ENCODE assay signal across 24 cellular contexts in genomic region chr2:224655006-224655537, GRCh38.
DNase-seq lines count a peak whose midpoint lies in the region; ATAC-seq and TF ChIP-seq lines count a peak whose summit lies in the region.
"Had no signal": no experiment of that assay in that cellular context is flagged by ENCODE, and none has a peak within 500 bp of the region (broad histone marks: within the 10 kb centered on the region; RNA-seq: fewer than 3 reads in every experiment).

No MANE protein-coding gene starts in this region.

- H3K27me3 Mint-ChIP-seq in naive thymus-derived CD4-positive, alpha-beta T cell: peaks cover 0 to 7% (median 3%) of the 10 kb centered on the region in 5 donors

- H3K4me1 Mint-ChIP-seq in naive thymus-derived CD4-positive, alpha-beta T cell: peaks cover 0 to 5% (median 0%) of the 10 kb centered on the region in 7 donors
- H3K4me1 Mint-ChIP-seq: CD4-positive, alpha-beta memory T cell had no signal

- no peak overlapping the region for H3K27ac Mint-ChIP-seq in naive thymus-derived CD4-positive, alpha-beta T cell
- H3K27ac Mint-ChIP-seq: CD14-positive monocyte; CD4-positive, alpha-beta memory T cell; CD4-positive, CD25-positive, alpha-beta regulatory T cell; CD8-positive, alpha-beta memory T cell had no signal

- H3K27me3 ChIP-seq in left ventricle myocardium inferior (ENCODE audit: low read depth): peaks cover 18% of the 10 kb centered on the region
- no peaks in the 10 kb centered on the region for H3K27me3 ChIP-seq in naive thymus-derived CD4-positive, alpha-beta T cell (ENCODE audit: control insufficient read depth in 2 of 2, insufficient read depth in 2 of 2, low read length in 2 of 2)
- no peaks in the 10 kb centered on the region for H3K27me3 ChIP-seq in upper lobe of right lung
- H3K27me3 ChIP-seq: BE2C, BLaER1 had no signal

- no peak for TF ChIP-seq CTCF in left ventricle myocardium inferior (IDR thresholded peaks at IDR 0.05; ENCODE audit: borderline replicate concordance)
- TF ChIP-seq CTCF in HEK293 (tag by site-specific recombination; IDR thresholded peaks at IDR 0.05): no peak
- no peak for TF ChIP-seq CTCF in upper lobe of right lung (IDR thresholded peaks at IDR 0.05)

- POLR2A ChIA-PET in HEK293 (lab: Yijun Ruan, JAX): no interaction called here
- POLR2A ChIA-PET in naive thymus-derived CD4-positive, alpha-beta T cell (lab: Charles Lee): interaction anchor here (0.7 kb wide), 1 partner anchor 44 kb away, joined by 3 read pairs; no protein-coding TSS in a partner anchor

- H3K9me3 ChIP-seq in left ventricle myocardium inferior (replicated peaks): peaks cover 14% of the 10 kb centered on the region
- no peaks in the 10 kb centered on the region for H3K9me3 ChIP-seq in HEK293 (ENCODE audit: control insufficient read depth, insufficient read depth, low read depth, low read length)
- no peaks in the 10 kb centered on the region for H3K9me3 ChIP-seq in naive thymus-derived CD4-positive, alpha-beta T cell (ENCODE audit: control insufficient read depth in 2 of 3, low read length in 3 of 3)
- H3K9me3 ChIP-seq in upper lobe of right lung: no peaks in the 10 kb centered on the region
- H3K9me3 ChIP-seq: BE2C had no signal

- H3K36me3 Mint-ChIP-seq in naive thymus-derived CD4-positive, alpha-beta T cell: no peaks in the 10 kb centered on the region
- H3K36me3 Mint-ChIP-seq: CD14-positive monocyte; CD4-positive, alpha-beta memory T cell; CD4-positive, CD25-positive, alpha-beta regulatory T cell; CD8-positive, alpha-beta memory T cell had no signal

- CTCF ChIA-PET in HEK293 (lab: Yijun Ruan, JAX): no interaction called here
- CTCF ChIA-PET in naive thymus-derived CD4-positive, alpha-beta T cell (lab: Charles Lee): interaction anchor here (0.6 kb wide), 1 partner anchor 48 kb away, joined by 4 read pairs; no protein-coding TSS in a partner anchor

- DNase-seq in Right ventricle myocardium inferior (ENCODE audit: missing footprints): peak; percentile 67
- DNase-seq in left ventricle myocardium inferior: no peak
- DNase-seq in naive thymus-derived CD4-positive, alpha-beta T cell: no peak
- DNase-seq in upper lobe of right lung: no peak
- DNase-seq in SK-N-DZ (ENCODE audit: low spot score): no peak
- no peak for DNase-seq in germinal center (ENCODE audit: low spot score)
- DNase-seq: 8988T; ACHN; BE2C; C1 segment of cervical spinal cord; CD4-positive, alpha-beta memory T cell; CD4-positive, CD25-positive, alpha-beta regulatory T cell; CD8-positive, alpha-beta memory T cell; COR-L47; DMS 273 treated with DMSO at 0.1 percent for 48 hours; DMS153; DMS53; DMS79; EL; GDM1 had no signal

- intact Hi-C loops in Right ventricle myocardium inferior (cut with DNase I): loop anchor here (10.0 kb wide), 1 partner anchor 120 kb away; no protein-coding TSS in a partner anchor
- intact Hi-C loops in left ventricle myocardium inferior (cut with micrococcal nuclease): no loop called here
- intact Hi-C loops in naive thymus-derived CD4-positive, alpha-beta T cell (cut with micrococcal nuclease): loop anchor here (10.0 kb wide), 2 partner anchors 140 to 1010 kb away; no protein-coding TSS in a partner anchor
- intact Hi-C loops in upper lobe of right lung (cut with DNase I): loop anchor here (10.0 kb wide), 1 partner anchor 290 kb away; no protein-coding TSS in a partner anchor

- H3K4me1 ChIP-seq in left ventricle myocardium inferior (no peaks in the 10 kb centered on the region), HEK293 (ENCODE audit: control insufficient read depth, insufficient read depth, low read length) (no peaks in the 10 kb centered on the region), upper lobe of right lung (no peaks in the 10 kb centered on the region)
- H3K4me1 ChIP-seq in naive thymus-derived CD4-positive, alpha-beta T cell (ENCODE audit: control insufficient read depth in 2 of 2, insufficient read depth in 2 of 2, low read length in 2 of 2): no peaks in the 10 kb centered on the region
- H3K4me1 ChIP-seq: BE2C, BLaER1 had no signal

- ATAC-seq in Right ventricle myocardium inferior (no peak), upper lobe of right lung (peak; percentile 15)
- ATAC-seq in naive thymus-derived CD4-positive, alpha-beta T cell: peak; percentile 14
- ATAC-seq: GM12878 had no signal

- H3K4me3 Mint-ChIP-seq in naive thymus-derived CD4-positive, alpha-beta T cell: no peak overlapping the region
- H3K4me3 Mint-ChIP-seq: CD14-positive monocyte; CD4-positive, alpha-beta memory T cell; CD4-positive, CD25-positive, alpha-beta regulatory T cell; CD8-positive, alpha-beta memory T cell had no signal

- H3K4me3 ChIP-seq in left ventricle myocardium inferior: no peak overlapping the region
- H3K4me3 ChIP-seq in HEK293 (ENCODE audit: low read depth, low read length): no peak overlapping the region
- no peak overlapping the region for H3K4me3 ChIP-seq in naive thymus-derived CD4-positive, alpha-beta T cell (ENCODE audit: low read length)
- H3K4me3 ChIP-seq in upper lobe of right lung: no peak overlapping the region
- H3K4me3 ChIP-seq: BLaER1, GM12878 had no signal

- H3K9me3 Mint-ChIP-seq in naive thymus-derived CD4-positive, alpha-beta T cell: peaks cover 0 to 3% (median 0%) of the 10 kb centered on the region in 11 donors
- H3K9me3 Mint-ChIP-seq: CD8-positive, alpha-beta memory T cell had no signal

- no peak overlapping the region for H3K27ac ChIP-seq in left ventricle myocardium inferior (replicated peaks)
- H3K27ac ChIP-seq in HEK293 (ENCODE audit: extremely low read depth, low read depth, low read length): no peak overlapping the region
- no peak overlapping the region for H3K27ac ChIP-seq in naive thymus-derived CD4-positive, alpha-beta T cell (ENCODE audit: low read depth, low read length)
- H3K27ac ChIP-seq in upper lobe of right lung: no peak overlapping the region
- H3K27ac ChIP-seq: BLaER1 had no signal

- no peaks in the 10 kb centered on the region for H3K36me3 ChIP-seq in left ventricle myocardium inferior
- H3K36me3 ChIP-seq in HEK293 (ENCODE audit: control insufficient read depth in 2 of 2, insufficient read depth in 1 of 2, low read length in 2 of 2): no peaks in the 10 kb centered on the region
- H3K36me3 ChIP-seq in naive thymus-derived CD4-positive, alpha-beta T cell (ENCODE audit: control insufficient read depth in 2 of 3, insufficient read depth in 3 of 3, low read length in 3 of 3): no peaks in the 10 kb centered on the region
- no peaks in the 10 kb centered on the region for H3K36me3 ChIP-seq in upper lobe of right lung
- H3K36me3 ChIP-seq: BE2C, BLaER1 had no signal

TF ChIP-seq in HEK293, 187 proteins besides CTCF, POLR2A, EP300 and RAD21:
- TF ChIP-seq ZNF223 (tag by site-specific recombination; IDR thresholded peaks at IDR 0.05) (no peak), ZBTB1 (tag by site-specific recombination; IDR thresholded peaks at IDR 0.05) (no peak), ZNF404 (tag by site-specific recombination; IDR thresholded peaks at IDR 0.05) (no peak), ZNF529 (tag by site-specific recombination; IDR thresholded peaks at IDR 0.05; ENCODE audit: insufficient replicate concordance) (peak; percentile 33), KLF1 (tag by site-specific recombination; IDR thresholded peaks at IDR 0.05) (no peak), REST (tag by site-specific recombination; IDR thresholded peaks at IDR 0.05) (no peak), TRIM28 (IDR thresholded peaks at IDR 0.05; ENCODE audit: borderline replicate concordance, low read length) (peak; percentile 54; the same call in 1 of the 2 replicates), ZNF157 (tag by site-specific recombination; IDR thresholded peaks at IDR 0.05) (no peak), ZFHX2 (tag by site-specific recombination; conservative IDR thresholded peaks at IDR 0.05) (no peak), SETDB1 (IDR thresholded peaks at IDR 0.05; ENCODE audit: insufficient read length, low read length) (peak; percentile 54), ZBTB6 (tag by site-specific recombination; IDR thresholded peaks at IDR 0.05) (no peak), ZFP37 (tag by site-specific recombination; IDR thresholded peaks at IDR 0.05) (no peak)
